1 cellular context compared by ENCODE assay signal in genomic region chr17:61465550-61466237, GRCh38.
TF ChIP-seq lines count a peak whose summit lies in the region.

No MANE protein-coding gene starts in this region.

TF ChIP-seq in H1, 55 proteins besides CTCF, POLR2A, EP300 and RAD21:
- TF ChIP-seq SP4 (IDR thresholded peaks at IDR 0.05; ENCODE audit: low read length) (no peak), RFX5 (IDR thresholded peaks at IDR 0.05; ENCODE audit: borderline replicate concordance, low read depth, low read length) (no peak), MAX (IDR thresholded peaks at IDR 0.05) (no peak), EGR1 (IDR thresholded peaks at IDR 0.05; ENCODE audit: borderline replicate concordance, low read depth, low read length) (no peak), HDAC2 (IDR thresholded peaks at IDR 0.05; ENCODE audit: borderline replicate concordance in 1 of 2, low read depth in 2 of 2, low read length in 2 of 2) (no peak), USF2 (IDR thresholded peaks at IDR 0.05; ENCODE audit: low read length) (no peak)
